Comparison of ENCODE assay signal across 10 cellular contexts in the genomic region with DNA sequence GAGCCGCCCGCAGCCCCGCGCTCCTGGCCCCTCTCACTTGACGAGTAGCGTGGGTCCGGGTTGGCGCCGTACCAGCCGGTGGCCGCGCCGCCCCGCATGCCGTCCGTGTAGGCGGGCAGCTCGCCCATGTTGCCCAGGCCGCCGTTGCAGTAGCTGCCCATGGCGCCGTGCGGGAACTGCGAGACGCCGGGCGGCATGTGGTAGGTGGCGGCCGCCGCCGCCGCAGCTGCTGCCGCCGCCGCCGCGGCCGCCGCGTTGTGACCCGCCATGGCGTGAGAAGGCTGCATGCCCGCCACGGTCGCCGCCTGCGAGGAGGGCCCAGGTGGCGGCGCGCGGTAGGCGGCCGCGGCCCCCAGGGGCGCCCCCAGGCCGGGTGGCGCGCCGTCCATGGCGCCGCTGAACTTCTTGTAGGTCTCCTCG. TPM values are rescaled to one million over a fixed set of nuclear protein-coding genes. Genes with fewer than 3 reads are reported as not detected.
DNase-seq lines count a peak whose midpoint lies in the region; ATAC-seq and TF ChIP-seq lines count a peak whose summit lies in the region.
"Had no signal": no experiment of that assay in that cellular context is flagged by ENCODE, and none has a peak within 500 bp of the region (broad histone marks: within the 10 kb centered on the region; RNA-seq: fewer than 3 reads in every experiment).

No MANE protein-coding gene starts in this region.

- H3K4me1 ChIP-seq in mesendoderm (ENCODE audit: control insufficient read depth, low read depth, low read length) = no peaks in the 10 kb centered on the region

- H3K79me2 ChIP-seq in mesendoderm (ENCODE audit: control insufficient read depth, insufficient read depth, low read length) = no peaks in the 10 kb centered on the region

- CTCF ChIA-PET in HEK293T (lab: Yijun Ruan, JAX) = no interaction called here

- no peak overlapping the region for H3K27ac ChIP-seq in mesendoderm (ENCODE audit: low read depth, low read length)
- H3K27ac ChIP-seq: left lung had no signal

- no peaks in the 10 kb centered on the region for H3K36me3 ChIP-seq in mesendoderm (ENCODE audit: control insufficient read depth, insufficient read depth, low read length)
- H3K36me3 ChIP-seq: left lung had no signal

- H3K9me3 Mint-ChIP-seq in activated naive CD8-positive, alpha-beta T cell treated with anti-CD3 and anti-CD28 coated beads, Interleukin-2, amount 10 ng/mL, durations not matched to agents 7 days and 5 days = no peaks in the 10 kb centered on the region

- no peak overlapping the region for H3K56ac ChIP-seq in mesendoderm (ENCODE audit: low read length)

- H3K27me3 Mint-ChIP-seq in activated naive CD8-positive, alpha-beta T cell treated with anti-CD3 and anti-CD28 coated beads, Interleukin-2, amount 10 ng/mL, durations not matched to agents 7 days and 5 days = peaks cover 78% of the 10 kb centered on the region

- peaks cover 16% of the 10 kb centered on the region for H3K4me1 Mint-ChIP-seq in activated naive CD8-positive, alpha-beta T cell treated with anti-CD3 and anti-CD28 coated beads, Interleukin-2, amount 10 ng/mL, durations not matched to agents 7 days and 5 days

- H3K4me3 ChIP-seq in mesendoderm (ENCODE audit: low read length) = no peak overlapping the region

- no peak for ATAC-seq in activated naive CD8-positive, alpha-beta T cell treated with anti-CD3 and anti-CD28 coated beads, Interleukin-2, amount 10 ng/mL, durations not matched to agents 7 days and 5 days (ENCODE audit: low read depth)
- ATAC-seq in GM18868 (IDR thresholded peaks at IDR 0.05; ENCODE audit: unreplicated experiment) = no peak
- ATAC-seq in HG02678 (IDR thresholded peaks at IDR 0.05; ENCODE audit: unreplicated experiment) = no peak

- DNase-seq in EL = peak; percentile 23
- DNase-seq in HEK293T (ENCODE audit: extremely low spot score) = peak; percentile 40
- DNase-seq in activated naive CD8-positive, alpha-beta T cell treated with anti-CD3 and anti-CD28 coated beads, Interleukin-2, amount 10 ng/mL, durations not matched to agents 7 days and 5 days = peak; percentile 50
- no peak for DNase-seq in mesendoderm
- DNase-seq in NCI-H774 (lab: John Stamatoyannopoulos, UW) = no peak
- DNase-seq in midbrain (lab: John Stamatoyannopoulos, UW) = no peak

- peaks cover under 1% of the 10 kb centered on the region for H3K36me3 Mint-ChIP-seq in activated naive CD8-positive, alpha-beta T cell treated with anti-CD3 and anti-CD28 coated beads, Interleukin-2, amount 10 ng/mL, durations not matched to agents 7 days and 5 days

- H3K4me2 ChIP-seq in mesendoderm (ENCODE audit: low read length) = peak overlapping the region; percentile 25

- no peak overlapping the region for H2BK15ac ChIP-seq in mesendoderm (replicated peaks; ENCODE audit: low read depth)

- H4K8ac ChIP-seq in mesendoderm (ENCODE audit: low read depth, low read length) = no peak overlapping the region

- no peaks in the 10 kb centered on the region for H3K79me1 ChIP-seq in mesendoderm (ENCODE audit: low read length)

- no peak overlapping the region for H3K18ac ChIP-seq in mesendoderm (ENCODE audit: low read length)

- no peak overlapping the region for H3K4me3 Mint-ChIP-seq in activated naive CD8-positive, alpha-beta T cell treated with anti-CD3 and anti-CD28 coated beads, Interleukin-2, amount 10 ng/mL, durations not matched to agents 7 days and 5 days

- no peak overlapping the region for H4K5ac ChIP-seq in mesendoderm (ENCODE audit: low read length)

- H3K23ac ChIP-seq in mesendoderm (ENCODE audit: low read length) = no peak overlapping the region

- H2AK5ac ChIP-seq in mesendoderm (ENCODE audit: low read length) = no peak overlapping the region

- no peak overlapping the region for H3K4ac ChIP-seq in mesendoderm (ENCODE audit: low read depth, low read length)

- WGBS in mesendoderm (ENCODE audit: extremely low coverage, insufficient coverage, low lambda C conversion rate) = no CpG with 5 or more reads among the region's 62 CpGs

- H3K27me3 ChIP-seq in mesendoderm (ENCODE audit: insufficient read depth, low read length, poor library complexity) = peaks cover 47% of the 10 kb centered on the region

- no peak overlapping the region for H3K27ac Mint-ChIP-seq in activated naive CD8-positive, alpha-beta T cell treated with anti-CD3 and anti-CD28 coated beads, Interleukin-2, amount 10 ng/mL, durations not matched to agents 7 days and 5 days

- H2BK120ac ChIP-seq in mesendoderm (ENCODE audit: low read depth, low read length) = no peak overlapping the region

- POLR2A ChIA-PET in HEK293T (lab: Yijun Ruan, JAX) = interaction anchor here (1.1 kb wide), 1 partner anchor 33 kb away, joined by 3 read pairs; no protein-coding TSS in a partner anchor
- POLR2A ChIA-PET in activated naive CD8-positive, alpha-beta T cell treated with anti-CD3 and anti-CD28 coated beads, Interleukin-2, amount 10 ng/mL, durations not matched to agents 7 days and 5 days (lab: Charles Lee) = no interaction called here

- H3K9ac ChIP-seq in mesendoderm (ENCODE audit: low read length) = no peak overlapping the region

- no peak overlapping the region for H2BK5ac ChIP-seq in mesendoderm (ENCODE audit: low read length)

TF ChIP-seq in HEK293T, 16 proteins besides CTCF, POLR2A, EP300 and RAD21:
- TF ChIP-seq ARNT (IDR thresholded peaks at IDR 0.05) = peak; percentile 57
- no peak for TF ChIP-seq CTBP1 (IDR thresholded peaks at IDR 0.05; ENCODE audit: borderline replicate concordance)

RNA-seq across cellular contexts. Expression of a gene that starts 0.4 kb away (rescaled TPM):
- not detected for total RNA-seq in activated naive CD8-positive, alpha-beta T cell treated with anti-CD3 and anti-CD28 coated beads, Interleukin-2, amount 10 ng/mL, durations not matched to agents 7 days and 5 days
- polyA plus RNA-seq in mesendoderm (2013, experiment 1 of 2) = 0.07 TPM
- polyA plus RNA-seq in mesendoderm (2013, experiment 2 of 2) = 0.06 TPM
- total RNA-seq: left lung, NCI-H460 had no signal

Comparison
In these comparisons a context has a peak if more than half of its experiments do, and no peak if none do; other contexts are left out.
1. DNase-seq: peak in EL (single experiment), HEK293T (single experiment) and activated naive CD8-positive, alpha-beta T cell treated with anti-CD3 and anti-CD28 coated beads, Interleukin-2, amount 10 ng/mL, durations not matched to agents 7 days and 5 days (single experiment); none in mesendoderm (single experiment), NCI-H774 (single experiment) and midbrain (single experiment).